ENCODE assay signal across 8 cellular contexts in the genomic region with DNA sequence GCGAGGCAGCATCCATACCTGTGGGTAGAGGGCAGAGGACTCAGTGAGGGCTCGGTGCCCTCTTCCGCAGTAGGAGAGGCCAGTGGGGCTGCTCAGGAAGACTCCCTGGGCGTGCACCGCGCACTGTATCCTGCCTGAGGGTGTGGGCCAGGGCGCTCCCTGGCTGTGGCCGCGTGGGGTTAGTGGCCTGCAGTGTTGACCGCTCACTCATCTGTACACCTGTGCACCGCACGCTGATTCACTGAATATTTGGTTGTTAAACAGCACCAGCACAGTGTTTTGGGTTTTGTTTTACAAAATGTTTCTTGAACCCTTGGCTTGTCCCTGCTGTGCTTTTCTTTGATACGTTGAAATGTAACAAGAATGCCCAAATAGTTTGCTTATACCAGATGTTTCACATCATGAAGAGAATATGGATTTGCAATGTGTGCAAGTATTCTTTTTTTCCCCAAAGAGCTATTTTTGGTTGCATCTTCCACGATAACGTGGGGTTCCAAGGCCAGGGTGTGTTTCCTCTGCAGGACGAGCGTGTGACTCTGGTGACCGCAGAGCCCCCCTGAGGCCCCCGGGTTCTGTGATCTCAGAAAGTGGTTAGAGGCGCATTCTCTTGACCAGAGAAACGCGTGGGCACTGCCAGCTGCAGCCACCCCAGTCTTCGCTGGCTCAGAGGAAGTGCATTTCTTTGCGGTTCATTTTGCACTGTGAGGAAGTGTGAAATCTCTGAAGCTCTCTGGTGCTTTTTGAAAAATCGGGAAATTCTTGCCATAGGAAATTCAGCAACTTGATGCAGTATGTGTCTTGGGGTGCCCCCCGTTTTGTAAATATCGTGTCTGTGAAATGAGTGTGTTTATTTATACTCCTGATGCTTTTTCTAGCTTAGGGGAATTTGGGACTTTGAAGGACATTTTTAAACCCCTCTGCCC. TPM values are rescaled to one million over a fixed set of nuclear protein-coding genes. Genes with fewer than 3 reads are reported as not detected.
DNase-seq lines count a peak whose midpoint lies in the region; ATAC-seq and TF ChIP-seq lines count a peak whose summit lies in the region.

No MANE protein-coding gene starts in this region.

- H2AFZ ChIP-seq in PC-3 (ENCODE audit: low read length), result no peak overlapping the region

- no peaks in the 10 kb centered on the region for H3K9me3 ChIP-seq in PC-3 (ENCODE audit: low read length)

- no peaks in the 10 kb centered on the region for H3K79me2 ChIP-seq in PC-3 (ENCODE audit: low read length)

- peaks cover 10% of the 10 kb centered on the region for H3K27me3 Mint-ChIP-seq in activated naive CD4-positive, alpha-beta T cell treated with anti-CD3 and anti-CD28 coated beads for 36 hours (ENCODE audit: low read depth)
- peaks cover 10 to 24% of the 10 kb centered on the region in 2 donors for H3K27me3 Mint-ChIP-seq in T-cell

- no TSS peak for BruUV-seq in PC-3 (replicated peaks; lab: Mats Ljungman, UMichigan)

- peaks cover 37 to 60% of the 10 kb centered on the region in 2 donors for H3K36me3 Mint-ChIP-seq in activated naive CD4-positive, alpha-beta T cell treated with anti-CD3 and anti-CD28 coated beads, Interleukin-2, amount 50 U/mL, for 72 hours
- H3K36me3 Mint-ChIP-seq in activated naive CD4-positive, alpha-beta T cell treated with anti-CD3 and anti-CD28 coated beads for 36 hours (ENCODE audit: low read depth), result no peaks in the 10 kb centered on the region
- H3K36me3 Mint-ChIP-seq in T-cell, result peaks cover 4% of the 10 kb centered on the region

- peak overlapping the region; percentile 78 to 95 for H3K27ac Mint-ChIP-seq in activated naive CD4-positive, alpha-beta T cell treated with anti-CD3 and anti-CD28 coated beads, Interleukin-2, amount 50 U/mL, for 72 hours
- no peak overlapping the region for H3K27ac Mint-ChIP-seq in activated naive CD4-positive, alpha-beta T cell treated with anti-CD3 and anti-CD28 coated beads for 36 hours
- H3K27ac Mint-ChIP-seq in T-cell, result no peak overlapping the region

- intact Hi-C loops in activated naive CD4-positive, alpha-beta T cell treated with anti-CD3 and anti-CD28 coated beads for 36 hours (cut with micrococcal nuclease), result no loop called here
- intact Hi-C loops in PC-3 (cut with micrococcal nuclease), result no loop called here

- no peak overlapping the region for H3K4me3 Mint-ChIP-seq in activated naive CD4-positive, alpha-beta T cell treated with anti-CD3 and anti-CD28 coated beads for 36 hours
- peak overlapping the region in 1 of 3 donors; percentile 32 for H3K4me3 Mint-ChIP-seq in T-cell

- CTCF ChIA-PET in activated naive CD4-positive, alpha-beta T cell treated with anti-CD3 and anti-CD28 coated beads for 36 hours (lab: Charles Lee), result no interaction called here
- CTCF ChIA-PET in T-cell (lab: Charles Lee) (no interaction called here), PC-3 (lab: Charles Lee) (no interaction called here)

- H3K4me3 ChIP-seq in PC-3 (ENCODE audit: low read length), result no peak overlapping the region

- H3K9me3 Mint-ChIP-seq in activated naive CD4-positive, alpha-beta T cell treated with anti-CD3 and anti-CD28 coated beads, Interleukin-2, amount 50 U/mL, for 72 hours, result peaks cover 4 to 10% of the 10 kb centered on the region in 2 donors
- H3K9me3 Mint-ChIP-seq in activated naive CD4-positive, alpha-beta T cell treated with anti-CD3 and anti-CD28 coated beads for 36 hours, result peaks cover 2% of the 10 kb centered on the region
- peaks cover 0 to 14% (median 7%) of the 10 kb centered on the region in 3 donors for H3K9me3 Mint-ChIP-seq in T-cell

- no peak for TF ChIP-seq CTCF in PC-3 (conservative IDR thresholded peaks at IDR 0.05; ENCODE audit: low read depth, low read length)

- H3K4me1 ChIP-seq in PC-3 (ENCODE audit: insufficient read depth, low read length), result no peaks in the 10 kb centered on the region

- no peaks in the 10 kb centered on the region for H3F3A ChIP-seq in PC-3 (ENCODE audit: low read length, unreplicated experiment)

- no peak overlapping the region for H3K4me2 ChIP-seq in PC-3 (ENCODE audit: low read length)

- H3K9me2 ChIP-seq in PC-3 (replicated peaks; ENCODE audit: low read length), result no peaks in the 10 kb centered on the region

- peak; percentile 1 to 53 for DNase-seq in activated naive CD4-positive, alpha-beta T cell treated with anti-CD3 and anti-CD28 coated beads, Interleukin-2, amount 50 U/mL, for 72 hours (ENCODE audit: low spot score in 2 of 2)
- no peak for DNase-seq in activated naive CD4-positive, alpha-beta T cell treated with anti-CD3 and anti-CD28 coated beads for 36 hours
- DNase-seq in T-cell, result peak in 2 of 34 experiments; percentile 4 to 22
- peak; percentile 5 for DNase-seq in iPS-NIHi11 (ENCODE audit: low spot score)
- no peak for DNase-seq in PC-3
- no peak for DNase-seq in cerebellar cortex (ENCODE audit: low spot score)

- H3K27ac ChIP-seq in PC-3 (ENCODE audit: low read length), result no peak overlapping the region

- no peak overlapping the region for H3K9ac ChIP-seq in PC-3 (ENCODE audit: low read length)

- H3K4me1 Mint-ChIP-seq in activated naive CD4-positive, alpha-beta T cell treated with anti-CD3 and anti-CD28 coated beads for 36 hours (ENCODE audit: low read depth), result peaks cover 31% of the 10 kb centered on the region
- H3K4me1 Mint-ChIP-seq in T-cell, result peaks cover 17 to 27% (median 20%) of the 10 kb centered on the region in 3 donors

- no peaks in the 10 kb centered on the region for H3K36me3 ChIP-seq in PC-3 (ENCODE audit: low read depth, low read length)

- no peak for ATAC-seq in activated naive CD4-positive, alpha-beta T cell treated with anti-CD3 and anti-CD28 coated beads, Interleukin-2, amount 50 U/mL, for 72 hours
- ATAC-seq in HG03025 (IDR thresholded peaks at IDR 0.05; ENCODE audit: low FRiP score, unreplicated experiment), result peak; percentile 57
- peak in 3 of 4 experiments; percentile 22 to 42 (median 23) for ATAC-seq in T-cell (replicated peaks in 1 of 4)
- ATAC-seq in HG02588 (IDR thresholded peaks at IDR 0.05; ENCODE audit: unreplicated experiment), result no peak
- no peak for ATAC-seq in PC-3

- H4K20me1 ChIP-seq in PC-3 (ENCODE audit: low read length), result no peaks in the 10 kb centered on the region

- H3K27me3 ChIP-seq in PC-3 (ENCODE audit: low read length), result no peaks in the 10 kb centered on the region

- POLR2A ChIA-PET in T-cell (lab: Charles Lee), result no interaction called here
- POLR2A ChIA-PET in PC-3 (lab: Charles Lee; ENCODE audit: unreplicated experiment), result no interaction called here

RNA-seq across cellular contexts. Expression of a gene that starts 46.9 kb away (rescaled TPM):
- total RNA-seq in activated naive CD4-positive, alpha-beta T cell treated with anti-CD3 and anti-CD28 coated beads, Interleukin-2, amount 50 U/mL, for 72 hours, result 10 to 100 TPM; 38.3 to 43.8 TPM
- total RNA-seq in activated naive CD4-positive, alpha-beta T cell treated with anti-CD3 and anti-CD28 coated beads for 36 hours, result 1 to 10 TPM; 4.1 to 5.5 TPM
- total RNA-seq in T-cell, result 10 to 100 TPM in 1 of 5 donors, 1 to 10 TPM in 3, under 1 TPM in 1; 0.55 to 13.5 (median 3.4) TPM
- 1.6 and 1.9 TPM in 2 replicates for total RNA-seq in PC-3 (2014; rRNA removed)

Comparison
In these comparisons a context has a peak if more than half of its experiments do, and no peak if none do; other contexts are left out.
1. DNase-seq: peak in activated naive CD4-positive, alpha-beta T cell treated with anti-CD3 and anti-CD28 coated beads, Interleukin-2, amount 50 U/mL, for 72 hours (2 of 2) and iPS-NIHi11 (single experiment); none in activated naive CD4-positive, alpha-beta T cell treated with anti-CD3 and anti-CD28 coated beads for 36 hours (single experiment), PC-3 (single experiment) and cerebellar cortex (single experiment).
2. H3K27ac Mint-ChIP-seq: peak in activated naive CD4-positive, alpha-beta T cell treated with anti-CD3 and anti-CD28 coated beads, Interleukin-2, amount 50 U/mL, for 72 hours (2 of 2); none in activated naive CD4-positive, alpha-beta T cell treated with anti-CD3 and anti-CD28 coated beads for 36 hours (single experiment) and T-cell (0 of 2).
3. ATAC-seq: peak in HG03025 (single experiment) and T-cell (3 of 4); none in activated naive CD4-positive, alpha-beta T cell treated with anti-CD3 and anti-CD28 coated beads, Interleukin-2, amount 50 U/mL, for 72 hours (0 of 2), HG02588 (single experiment) and PC-3 (single experiment).